1 cellular context compared by ENCODE assay signal in the genomic region with DNA sequence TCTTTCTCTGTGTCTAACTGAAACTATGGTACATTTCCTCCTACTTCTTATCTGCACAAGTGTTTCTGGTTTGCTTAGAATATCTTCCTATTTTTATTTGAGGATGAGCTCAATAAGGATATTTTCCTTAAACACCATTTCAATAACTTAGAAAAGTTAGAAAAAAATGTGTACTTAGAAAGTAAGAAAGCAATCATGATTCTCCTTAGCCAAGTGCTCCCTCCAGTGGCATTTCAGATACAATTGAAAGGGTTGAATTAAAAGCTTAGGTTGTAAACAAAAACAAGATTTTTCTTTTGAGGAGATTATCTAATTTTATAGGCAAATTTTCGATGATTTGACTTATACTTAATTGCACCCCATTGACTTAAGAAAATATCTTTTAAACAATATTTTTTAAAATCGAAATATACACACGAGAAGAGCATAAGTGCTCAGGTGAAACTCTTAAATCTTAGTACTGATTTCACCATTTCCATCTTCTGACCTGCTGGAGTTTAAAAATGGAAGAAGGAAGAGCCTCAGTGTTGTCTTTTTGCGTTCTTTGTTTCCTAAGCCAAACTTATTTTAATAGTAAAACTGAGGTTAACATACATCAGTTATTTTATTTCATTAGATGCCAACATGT.
TF ChIP-seq lines count a peak whose summit lies in the region.

No MANE protein-coding gene starts in this region.

TF ChIP-seq in GM12878, 131 proteins besides CTCF, POLR2A, EP300 and RAD21:
- TF ChIP-seq SMC3 (IDR thresholded peaks at IDR 0.05; ENCODE audit: borderline replicate concordance, low read length) (peak; percentile 84; the same call in 1 of the 2 replicates), ZNF384 (IDR thresholded peaks at IDR 0.05; ENCODE audit: borderline replicate concordance, low read depth, low read length) (peak; percentile 32; the same call in 1 of the 2 replicates), CREM (IDR thresholded peaks at IDR 0.05; ENCODE audit: low read depth) (no peak)
